3 cellular contexts compared by ENCODE assay signal in genomic region chr6:47164877-47165276, GRCh38.
TF ChIP-seq lines count a peak whose summit lies in the region.

No MANE protein-coding gene starts in this region.

TF ChIP-seq in HepG2, 621 proteins besides CTCF, POLR2A, EP300 and RAD21:
- TF ChIP-seq CEBPB (IDR thresholded peaks at IDR 0.05; ENCODE audit: borderline replicate concordance, low read depth, low read length): peak; percentile 58
- TF ChIP-seq, protein P1, sequence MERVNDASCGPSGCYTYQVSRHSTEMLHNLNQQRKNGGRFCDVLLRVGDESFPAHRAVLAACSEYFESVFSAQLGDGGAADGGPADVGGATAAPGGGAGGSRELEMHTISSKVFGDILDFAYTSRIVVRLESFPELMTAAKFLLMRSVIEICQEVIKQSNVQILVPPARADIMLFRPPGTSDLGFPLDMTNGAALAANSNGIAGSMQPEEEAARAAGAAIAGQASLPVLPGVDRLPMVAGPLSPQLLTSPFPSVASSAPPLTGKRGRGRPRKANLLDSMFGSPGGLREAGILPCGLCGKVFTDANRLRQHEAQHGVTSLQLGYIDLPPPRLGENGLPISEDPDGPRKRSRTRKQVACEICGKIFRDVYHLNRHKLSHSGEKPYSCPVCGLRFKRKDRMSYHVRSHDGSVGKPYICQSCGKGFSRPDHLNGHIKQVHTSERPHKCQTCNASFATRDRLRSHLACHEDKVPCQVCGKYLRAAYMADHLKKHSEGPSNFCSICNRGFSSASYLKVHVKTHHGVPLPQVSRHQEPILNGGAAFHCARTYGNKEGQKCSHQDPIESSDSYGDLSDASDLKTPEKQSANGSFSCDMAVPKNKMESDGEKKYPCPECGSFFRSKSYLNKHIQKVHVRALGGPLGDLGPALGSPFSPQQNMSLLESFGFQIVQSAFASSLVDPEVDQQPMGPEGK (CRISPR knock-in tag; IDR thresholded peaks at IDR 0.05): no peak

TF ChIP-seq in IMR-90, 13 proteins besides CTCF, POLR2A, EP300 and RAD21:
- TF ChIP-seq RCOR1 (IDR thresholded peaks at IDR 0.05; ENCODE audit: insufficient replicate concordance, low read length): no peak
- no peak for TF ChIP-seq NFE2L2 (IDR thresholded peaks at IDR 0.05; ENCODE audit: low read depth, low read length)
- peak; percentile 27; the same call in 1 of the 2 replicates for TF ChIP-seq CEBPB (IDR thresholded peaks at IDR 0.05; ENCODE audit: low read depth, low read length)

TF ChIP-seq in K562, 482 proteins besides CTCF, POLR2A, EP300 and RAD21:
- TF ChIP-seq SFPQ (IDR thresholded peaks at IDR 0.05; ENCODE audit: low read depth, low read length): no peak
- no peak for TF ChIP-seq CEBPG (CRISPR knock-in tag; IDR thresholded peaks at IDR 0.05)
- peak; percentile 37 to 63; a peak in 3 of 4 replicates for TF ChIP-seq CEBPG (tag; conservative IDR thresholded peaks at IDR 0.05 in 1 of 2, IDR thresholded peaks at IDR 0.05 in 1 of 2)
- TF ChIP-seq CEBPB (tag; IDR thresholded peaks at IDR 0.05): peak; percentile 72
- TF ChIP-seq SRSF3 (IDR thresholded peaks at IDR 0.05; ENCODE audit: insufficient read depth, low read length): no peak
